Comparison of ENCODE assay signal across 1 cellular context in the genomic region with DNA sequence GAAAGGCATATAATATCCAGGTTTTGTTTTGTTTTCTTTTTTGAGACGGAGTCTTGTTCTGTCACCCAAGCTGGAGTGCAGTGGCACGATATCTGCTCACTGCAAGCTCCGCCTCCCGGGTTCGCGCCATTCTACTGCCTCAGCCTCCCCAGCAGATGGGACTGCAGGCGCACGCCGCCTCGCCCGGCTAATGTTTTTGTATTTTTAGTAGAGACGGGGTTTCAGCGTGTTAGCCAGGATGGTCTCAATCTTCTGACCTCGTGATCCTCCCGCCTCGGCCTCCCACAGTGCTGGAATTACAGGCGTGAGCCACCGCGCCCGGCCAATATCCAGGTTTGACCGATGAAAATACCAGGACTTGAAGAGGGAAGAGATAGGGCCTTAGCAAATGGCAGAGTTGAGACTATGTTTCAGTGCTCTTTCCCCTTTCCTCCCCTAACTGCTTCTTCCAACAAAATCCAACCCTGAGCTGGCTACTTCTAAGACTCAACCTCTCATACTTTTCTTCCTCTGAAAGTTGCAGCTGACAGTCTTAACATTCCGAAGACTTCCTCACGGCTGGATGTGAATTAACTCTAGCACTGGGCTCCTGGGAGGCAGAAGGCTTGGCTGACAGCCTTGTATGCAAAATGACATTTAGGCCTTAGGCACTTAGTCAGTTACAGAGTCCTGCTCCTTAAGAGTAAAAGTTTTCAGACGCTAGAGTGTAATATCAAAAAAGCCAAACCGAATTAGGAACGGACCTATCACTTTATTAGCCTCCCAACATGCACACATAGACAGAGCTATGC.
TF ChIP-seq lines count a peak whose summit lies in the region.

No MANE protein-coding gene starts in this region.

TF ChIP-seq in WTC11, 78 proteins besides CTCF, POLR2A, EP300 and RAD21 (continued from another document):
- TF ChIP-seq, protein P1, sequence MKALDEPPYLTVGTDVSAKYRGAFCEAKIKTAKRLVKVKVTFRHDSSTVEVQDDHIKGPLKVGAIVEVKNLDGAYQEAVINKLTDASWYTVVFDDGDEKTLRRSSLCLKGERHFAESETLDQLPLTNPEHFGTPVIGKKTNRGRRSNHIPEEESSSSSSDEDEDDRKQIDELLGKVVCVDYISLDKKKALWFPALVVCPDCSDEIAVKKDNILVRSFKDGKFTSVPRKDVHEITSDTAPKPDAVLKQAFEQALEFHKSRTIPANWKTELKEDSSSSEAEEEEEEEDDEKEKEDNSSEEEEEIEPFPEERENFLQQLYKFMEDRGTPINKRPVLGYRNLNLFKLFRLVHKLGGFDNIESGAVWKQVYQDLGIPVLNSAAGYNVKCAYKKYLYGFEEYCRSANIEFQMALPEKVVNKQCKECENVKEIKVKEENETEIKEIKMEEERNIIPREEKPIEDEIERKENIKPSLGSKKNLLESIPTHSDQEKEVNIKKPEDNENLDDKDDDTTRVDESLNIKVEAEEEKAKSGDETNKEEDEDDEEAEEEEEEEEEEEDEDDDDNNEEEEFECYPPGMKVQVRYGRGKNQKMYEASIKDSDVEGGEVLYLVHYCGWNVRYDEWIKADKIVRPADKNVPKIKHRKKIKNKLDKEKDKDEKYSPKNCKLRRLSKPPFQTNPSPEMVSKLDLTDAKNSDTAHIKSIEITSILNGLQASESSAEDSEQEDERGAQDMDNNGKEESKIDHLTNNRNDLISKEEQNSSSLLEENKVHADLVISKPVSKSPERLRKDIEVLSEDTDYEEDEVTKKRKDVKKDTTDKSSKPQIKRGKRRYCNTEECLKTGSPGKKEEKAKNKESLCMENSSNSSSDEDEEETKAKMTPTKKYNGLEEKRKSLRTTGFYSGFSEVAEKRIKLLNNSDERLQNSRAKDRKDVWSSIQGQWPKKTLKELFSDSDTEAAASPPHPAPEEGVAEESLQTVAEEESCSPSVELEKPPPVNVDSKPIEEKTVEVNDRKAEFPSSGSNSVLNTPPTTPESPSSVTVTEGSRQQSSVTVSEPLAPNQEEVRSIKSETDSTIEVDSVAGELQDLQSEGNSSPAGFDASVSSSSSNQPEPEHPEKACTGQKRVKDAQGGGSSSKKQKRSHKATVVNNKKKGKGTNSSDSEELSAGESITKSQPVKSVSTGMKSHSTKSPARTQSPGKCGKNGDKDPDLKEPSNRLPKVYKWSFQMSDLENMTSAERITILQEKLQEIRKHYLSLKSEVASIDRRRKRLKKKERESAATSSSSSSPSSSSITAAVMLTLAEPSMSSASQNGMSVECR (CRISPR knock-in tag; IDR thresholded peaks at IDR 0.05; ENCODE audit: borderline replicate concordance): no peak
- no peak for TF ChIP-seq SMAD3 (CRISPR knock-in tag; IDR thresholded peaks at IDR 0.05; ENCODE audit: borderline replicate concordance)
- no peak for TF ChIP-seq FOXJ3 (CRISPR knock-in tag; IDR thresholded peaks at IDR 0.05; ENCODE audit: borderline replicate concordance)
